Comparison of ENCODE assay signal across 9 cellular contexts in genomic region chr20:62617711-62618483, GRCh38. TPM values are rescaled to one million over a fixed set of nuclear protein-coding genes. Genes with fewer than 3 reads are reported as not detected.
DNase-seq lines count a peak whose midpoint lies in the region; ATAC-seq, FAIRE-seq and TF ChIP-seq lines count a peak whose summit lies in the region.
"Had no signal": no experiment of that assay in that cellular context is flagged by ENCODE, and none has a peak within 500 bp of the region (broad histone marks: within the 10 kb centered on the region; RNA-seq: fewer than 3 reads in every experiment).

No MANE protein-coding gene starts in this region.

- CTCF ChIA-PET in Panc1 (lab: Charles Lee), result interaction anchor here (0.6 to 1.7 kb wide), 6 partner anchors 16 to 140 kb away, joined by 3 to 14 read pairs (median 4); no protein-coding TSS in a partner anchor
- CTCF ChIA-PET in naive thymus-derived CD4-positive, alpha-beta T cell (lab: Charles Lee), result interaction anchor here (1.0 to 1.7 kb wide), 2 partner anchors 17 to 191 kb away, joined by 3 to 4 read pairs; no protein-coding TSS in a partner anchor

- in situ Hi-C loops in Panc1 (cut with HindIII; ENCODE audit: low pct_unique_long_range_greater_than_20kb, low sequenced_read_pairs), result no loop called here

- peaks cover 22% of the 10 kb centered on the region for H3K4me1 Mint-ChIP-seq in activated naive CD4-positive, alpha-beta T cell treated with anti-CD3 and anti-CD28 coated beads, Interleukin-2, amount 50 U/mL, for 24 hours
- peaks cover 7 to 37% (median 19%) of the 10 kb centered on the region in 7 donors for H3K4me1 Mint-ChIP-seq in naive thymus-derived CD4-positive, alpha-beta T cell

- no peak for DNase-seq in Panc1 (ENCODE audit: low read depth, low spot score)
- DNase-seq in naive thymus-derived CD4-positive, alpha-beta T cell, result peak in 2 of 9 donors; percentile 6 to 67
- no peak for DNase-seq in HPDE6-E6E7 (ENCODE audit: extremely low spot score)
- DNase-seq in GM12891 (ENCODE audit: insufficient read length, low spot score), result no peak
- DNase-seq in NCI-H1436 (lab: John Stamatoyannopoulos, UW), result no peak

- ATAC-seq in GM21447 (IDR thresholded peaks at IDR 0.05; ENCODE audit: unreplicated experiment), result peak; percentile 46
- peak; percentile 59 for ATAC-seq in Panc1
- peak; percentile 87 for ATAC-seq in naive thymus-derived CD4-positive, alpha-beta T cell
- ATAC-seq in GM19455 (IDR thresholded peaks at IDR 0.05; ENCODE audit: unreplicated experiment), result no peak

- H3K9me3 ChIP-seq in Panc1 (ENCODE audit: control insufficient read depth, insufficient read depth, low read depth, low read length), result no peaks in the 10 kb centered on the region
- H3K9me3 ChIP-seq in naive thymus-derived CD4-positive, alpha-beta T cell (ENCODE audit: control insufficient read depth in 2 of 3, low read length in 3 of 3), result no peaks in the 10 kb centered on the region

- no peaks in the 10 kb centered on the region for H3K36me3 Mint-ChIP-seq in activated naive CD4-positive, alpha-beta T cell treated with anti-CD3 and anti-CD28 coated beads, Interleukin-2, amount 50 U/mL, for 24 hours
- H3K36me3 Mint-ChIP-seq in naive thymus-derived CD4-positive, alpha-beta T cell, result no peaks in the 10 kb centered on the region

- no TSS peak for BruUV-seq in Panc1 (replicated peaks; lab: Mats Ljungman, UMichigan)

- no peaks in the 10 kb centered on the region for H3K36me3 ChIP-seq in Panc1 (ENCODE audit: control insufficient read depth, insufficient read depth, low read length)
- no peaks in the 10 kb centered on the region for H3K36me3 ChIP-seq in naive thymus-derived CD4-positive, alpha-beta T cell (ENCODE audit: control insufficient read depth in 2 of 3, insufficient read depth in 3 of 3, low read length in 3 of 3)

- peak overlapping the region; percentile 35 for H3K27ac Mint-ChIP-seq in activated naive CD4-positive, alpha-beta T cell treated with anti-CD3 and anti-CD28 coated beads, Interleukin-2, amount 50 U/mL, for 24 hours
- peak overlapping the region in 3 of 9 donors; percentile 46 to 90 (median 62) for H3K27ac Mint-ChIP-seq in naive thymus-derived CD4-positive, alpha-beta T cell

- H3K9me3 Mint-ChIP-seq in activated naive CD4-positive, alpha-beta T cell treated with anti-CD3 and anti-CD28 coated beads, Interleukin-2, amount 50 U/mL, for 24 hours, result no peaks in the 10 kb centered on the region
- no peaks in the 10 kb centered on the region for H3K9me3 Mint-ChIP-seq in naive thymus-derived CD4-positive, alpha-beta T cell

- FAIRE-seq in GM12891 (lab: Jason Lieb, UNC), result no peak

- TF ChIP-seq POLR2A in GM12891 (IDR thresholded peaks at IDR 0.05; ENCODE audit: low read depth, low read length), result no peak

- POLR2A ChIA-PET in Panc1 (lab: Charles Lee), result no interaction called here
- POLR2A ChIA-PET in naive thymus-derived CD4-positive, alpha-beta T cell (lab: Charles Lee), result no interaction called here

- no peak overlapping the region; a peak in 1 of 4 replicates for H3K4me3 ChIP-seq in Panc1 (ENCODE audit: low read depth in 2 of 2, low read length in 2 of 2)
- H3K4me3 ChIP-seq in naive thymus-derived CD4-positive, alpha-beta T cell (ENCODE audit: low read length), result no peak overlapping the region

- H3K27ac ChIP-seq in Panc1 (ENCODE audit: low read length), result peak overlapping the region; percentile 99
- no peak overlapping the region for H3K27ac ChIP-seq in naive thymus-derived CD4-positive, alpha-beta T cell (ENCODE audit: low read depth, low read length)
- H3K27ac ChIP-seq: KMS-11 had no signal

- H3K4me1 ChIP-seq in Panc1 (ENCODE audit: control insufficient read depth, insufficient read depth, low read length), result peaks cover 64% of the 10 kb centered on the region
- H3K4me1 ChIP-seq in naive thymus-derived CD4-positive, alpha-beta T cell (ENCODE audit: control insufficient read depth in 2 of 2, insufficient read depth in 2 of 2, low read length in 2 of 2), result peaks cover 21 to 27% of the 10 kb centered on the region in 2 donors

- no peaks in the 10 kb centered on the region for H3K27me3 ChIP-seq in Panc1 (ENCODE audit: control insufficient read depth, insufficient read depth, low read length)
- H3K27me3 ChIP-seq in naive thymus-derived CD4-positive, alpha-beta T cell (ENCODE audit: control insufficient read depth in 2 of 2, insufficient read depth in 2 of 2, low read length in 2 of 2), result no peaks in the 10 kb centered on the region

- no peak overlapping the region for H3K4me3 Mint-ChIP-seq in activated naive CD4-positive, alpha-beta T cell treated with anti-CD3 and anti-CD28 coated beads, Interleukin-2, amount 50 U/mL, for 24 hours
- H3K4me3 Mint-ChIP-seq in naive thymus-derived CD4-positive, alpha-beta T cell, result peak overlapping the region in 2 of 10 donors; percentile 11 to 62

- intact Hi-C loops in Panc1 (cut with micrococcal nuclease; ENCODE audit: unreplicated experiment), result loop anchor here (5.0 kb wide), 1 partner anchor 116 kb away; no protein-coding TSS in a partner anchor
- intact Hi-C loops in naive thymus-derived CD4-positive, alpha-beta T cell (cut with micrococcal nuclease), result loop anchor here (1.0 to 5.0 kb wide), 5 partner anchors 118 to 316 kb away; partner anchors contain the start of gene ADRM1 (in 2 of the 2)

- no peak for TF ChIP-seq CTCF in Panc1 (IDR thresholded peaks at IDR 0.05)

- no peaks in the 10 kb centered on the region for H3K27me3 Mint-ChIP-seq in activated naive CD4-positive, alpha-beta T cell treated with anti-CD3 and anti-CD28 coated beads, Interleukin-2, amount 50 U/mL, for 24 hours
- H3K27me3 Mint-ChIP-seq in naive thymus-derived CD4-positive, alpha-beta T cell, result peaks cover 0 to 5% (median 0%) of the 10 kb centered on the region in 5 donors

TF ChIP-seq in GM12891, 5 proteins besides CTCF, POLR2A, EP300 and RAD21:
- TF ChIP-seq SPI1 (IDR thresholded peaks at IDR 0.05; ENCODE audit: low read depth, low read length), result no peak
TF ChIP-seq in GM12891: peak in this region for 0.

RNA-seq across cellular contexts. Expression of gene SLCO4A1, which starts 24.4 kb away (rescaled TPM):
- 167 TPM for total RNA-seq in Panc1 (2021; ENCODE audit: unreplicated experiment)
- 145 TPM for polyA plus RNA-seq in Panc1 (2012; ENCODE audit: insufficient read length)
- total RNA-seq in naive thymus-derived CD4-positive, alpha-beta T cell, result 10 to 100 TPM in 1 of 5 experiments, 1 to 10 TPM in 2, under 1 TPM in 2; 0.81 to 45.5 (median 1.4) TPM
- polyA plus RNA-seq in naive thymus-derived CD4-positive, alpha-beta T cell, result under 1 TPM; 0.36 to 0.39 TPM
- polyA plus RNA-seq in GM12891 (2012; ENCODE audit: low read depth, missing spikeins), result 11.7 TPM
